Comparison of ENCODE assay signal across 11 cellular contexts in the genomic region with DNA sequence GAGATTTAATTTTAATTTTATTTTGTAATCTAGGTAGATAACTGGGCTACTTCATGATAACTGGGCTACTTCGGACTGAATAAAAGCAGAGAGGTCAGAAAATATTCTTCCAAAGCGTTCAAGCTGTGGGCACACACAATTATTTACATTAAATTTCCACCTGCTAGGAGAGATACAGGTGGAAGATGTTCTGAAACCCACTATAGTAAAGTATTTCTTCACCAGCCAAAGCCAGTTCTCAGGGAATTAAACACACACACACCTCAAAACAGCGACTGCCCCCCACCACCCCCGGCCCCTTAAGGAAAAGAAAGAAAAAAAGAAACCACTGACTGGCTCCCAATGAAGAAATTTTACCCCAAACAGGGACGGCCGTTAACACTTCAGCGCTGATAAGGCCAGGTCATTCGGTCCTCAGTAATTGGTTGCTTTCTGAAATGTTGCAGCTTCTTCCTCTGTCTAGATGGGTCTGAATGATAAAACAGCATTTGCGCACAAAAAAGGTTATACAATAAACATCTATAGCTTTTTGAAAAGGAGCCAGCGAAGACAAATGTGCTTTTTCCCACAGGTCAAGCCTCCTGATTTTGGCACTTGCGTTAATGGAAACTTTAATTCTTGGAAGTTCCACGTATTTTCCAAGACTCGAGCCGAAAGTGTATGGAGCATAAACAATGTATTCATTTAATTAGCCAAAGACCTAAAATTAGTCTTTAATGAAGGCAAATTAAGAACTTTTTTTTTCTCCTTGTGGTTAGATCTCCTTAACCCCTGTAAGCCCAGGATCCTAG. TPM values are rescaled to one million over a fixed set of nuclear protein-coding genes. Genes with fewer than 3 reads are reported as not detected.
A peak's percentile ranks its signal among the peaks of the same experiment; 100 is the strongest.
DNase-seq lines count a peak whose midpoint lies in the region; ATAC-seq, FAIRE-seq and TF ChIP-seq lines count a peak whose summit lies in the region.
"Had no signal": no experiment of that assay in that cellular context is flagged by ENCODE, and none has a peak within 500 bp of the region (broad histone marks: within the 10 kb centered on the region; RNA-seq: fewer than 3 reads in every experiment).

No MANE protein-coding gene starts in this region.

- H3K4me1 ChIP-seq in A549 (no peaks in the 10 kb centered on the region), neural progenitor cell (no peaks in the 10 kb centered on the region)

- TF ChIP-seq POLR2A in A549 (IDR thresholded peaks at IDR 0.05; ENCODE audit: low read length) = no peak

- H3K27ac ChIP-seq in A549 (peak overlapping the region in 1 of 2 experiments; percentile 75; a peak in 2 of 6 replicates), neural progenitor cell (no peak overlapping the region)

- H3K9ac ChIP-seq in neural progenitor cell = no peak overlapping the region

- H3K79me2 ChIP-seq in neural progenitor cell (ENCODE audit: low read depth) = no peaks in the 10 kb centered on the region

- H3K27me3 Mint-ChIP-seq in neural progenitor cell (ENCODE audit: insufficient read depth, low read depth) = peaks cover 2% of the 10 kb centered on the region

- H3K27me3 ChIP-seq in neural progenitor cell = peaks cover 73% of the 10 kb centered on the region

- peaks cover 4% of the 10 kb centered on the region for H4K20me1 ChIP-seq in neural progenitor cell (ENCODE audit: low read depth)

- peak overlapping the region; percentile 90 for H3K4me2 ChIP-seq in A549
- H3K4me2 ChIP-seq in neural progenitor cell = peak overlapping the region; percentile 90

- H3K9me3 ChIP-seq in A549 (no peaks in the 10 kb centered on the region), neural progenitor cell (ENCODE audit: low read depth) (no peaks in the 10 kb centered on the region)

- WGBS in A549 (ENCODE audit: missing lambda C conversion rate) = 75% methylated on average over 14 of the region's 14 CpGs

- no peaks in the 10 kb centered on the region for H3K36me3 ChIP-seq in neural progenitor cell

- ATAC-seq in A549 = no peak
- ATAC-seq in GM19351 (IDR thresholded peaks at IDR 0.05; ENCODE audit: unreplicated experiment) = no peak
- no peak for ATAC-seq in GM19328 (IDR thresholded peaks at IDR 0.05; ENCODE audit: unreplicated experiment)
- ATAC-seq: activated CD4-positive, alpha-beta T cell treated with anti-CD3 and anti-CD28 coated beads for 36 hours had no signal

- CTCF ChIA-PET in A549 (lab: Yijun Ruan, JAX) = interaction anchor here (0.9 kb wide), 1 partner anchor 560 kb away, joined by 5 read pairs; no protein-coding TSS in a partner anchor

- no peak for TF ChIP-seq EP300 in A549 (IDR thresholded peaks at IDR 0.05)

- peaks cover 13% of the 10 kb centered on the region for H3F3A ChIP-seq in neural progenitor cell (ENCODE audit: low read depth)

- in situ Hi-C loops in G401 (cut with HindIII; ENCODE audit: low sequenced_read_pairs) = no loop called here

- DNase-seq in A549 (ENCODE audit: low read depth in 1 of 2, low spot score in 1 of 2) = no peak
- DNase-seq in OCI-M1 (lab: John Stamatoyannopoulos, UW) = peak; percentile 76
- DNase-seq in fibroblast of pulmonary artery (ENCODE audit: low read depth) = no peak
- DNase-seq in neural progenitor cell (ENCODE audit: low spot score) = no peak
- no peak for DNase-seq in HPDE6-E6E7 (ENCODE audit: extremely low spot score)
- no peak for DNase-seq in G401 (ENCODE audit: low spot score)
- DNase-seq: effector memory CD4-positive, alpha-beta T cell had no signal

- H3K4me1 Mint-ChIP-seq in neural progenitor cell = peaks cover 21% of the 10 kb centered on the region

- peak overlapping the region; percentile 85 for H3K4me3 Mint-ChIP-seq in neural progenitor cell

- no peak overlapping the region for H2AFZ ChIP-seq in neural progenitor cell (replicated peaks)

- peak overlapping the region; percentile 61 for H3K27ac Mint-ChIP-seq in neural progenitor cell
- H3K27ac Mint-ChIP-seq: activated CD4-positive, alpha-beta T cell treated with anti-CD3 and anti-CD28 coated beads for 36 hours; stimulated activated naive CD8-positive, alpha-beta T cell treated with anti-CD3 and anti-CD28 coated beads, Interleukin-15, amount 100 ng/mL, for 72 hours had no signal

- no peaks in the 10 kb centered on the region for H3K36me3 Mint-ChIP-seq in neural progenitor cell

- no peak for TF ChIP-seq RAD21 in A549 (conservative IDR thresholded peaks at IDR 0.05 in 1 of 2, IDR thresholded peaks at IDR 0.05 in 1 of 2)

- POLR2A ChIA-PET in A549 (lab: Yijun Ruan, JAX) = no interaction called here

- TF ChIP-seq CTCF in A549 (IDR thresholded peaks at IDR 0.05) (no peak), fibroblast of pulmonary artery (IDR thresholded peaks at IDR 0.05; ENCODE audit: low read length, missing control alignments) (no peak), neural progenitor cell (IDR thresholded peaks at IDR 0.05) (no peak)

- no peak for FAIRE-seq in A549 (lab: Jason Lieb, UNC)

- H3K9me3 Mint-ChIP-seq in neural progenitor cell = no peaks in the 10 kb centered on the region
- H3K9me3 Mint-ChIP-seq: stimulated activated naive CD8-positive, alpha-beta T cell treated with anti-CD3 and anti-CD28 coated beads, Interleukin-15, amount 100 ng/mL, for 72 hours had no signal

- H3K4me3 ChIP-seq in A549 (peak overlapping the region; percentile 62), fibroblast of pulmonary artery (replicated peaks; ENCODE audit: low read depth, low read length) (peak overlapping the region; percentile 52), neural progenitor cell (peak overlapping the region; percentile 68)

TF ChIP-seq in A549, 52 proteins besides CTCF, POLR2A, EP300 and RAD21 (continues in another document):
- TF ChIP-seq ESRRA (IDR thresholded peaks at IDR 0.05; ENCODE audit: borderline replicate concordance, low read length) = no peak
- TF ChIP-seq, protein P1, sequence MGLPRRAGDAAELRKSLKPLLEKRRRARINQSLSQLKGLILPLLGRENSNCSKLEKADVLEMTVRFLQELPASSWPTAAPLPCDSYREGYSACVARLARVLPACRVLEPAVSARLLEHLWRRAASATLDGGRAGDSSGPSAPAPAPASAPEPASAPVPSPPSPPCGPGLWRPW (IDR thresholded peaks at IDR 0.05) = no peak
- TF ChIP-seq MAFK (IDR thresholded peaks at IDR 0.05; ENCODE audit: partially characterized antibody) = no peak
- no peak for TF ChIP-seq GATA3 (IDR thresholded peaks at IDR 0.05; ENCODE audit: borderline replicate concordance)
- TF ChIP-seq HOXB13 (CRISPR knock-in tag; IDR thresholded peaks at IDR 0.05; ENCODE audit: low read depth) = no peak
- TF ChIP-seq HOXB5 (CRISPR knock-in tag; IDR thresholded peaks at IDR 0.05) = no peak
- TF ChIP-seq ZNF302 (CRISPR knock-in tag; IDR thresholded peaks at IDR 0.05) = no peak
- TF ChIP-seq BHLHE40 (IDR thresholded peaks at IDR 0.05; ENCODE audit: low read depth, low read length) = no peak
- no peak for TF ChIP-seq RARB (CRISPR knock-in tag; IDR thresholded peaks at IDR 0.05)
- no peak for TF ChIP-seq RNF2 (IDR thresholded peaks at IDR 0.05; ENCODE audit: borderline replicate concordance, low read depth)
- TF ChIP-seq NPAS2 (CRISPR knock-in tag; IDR thresholded peaks at IDR 0.05; ENCODE audit: borderline replicate concordance) = no peak
- TF ChIP-seq HOXA7 (CRISPR knock-in tag; IDR thresholded peaks at IDR 0.05) = no peak
- TF ChIP-seq, protein P2, sequence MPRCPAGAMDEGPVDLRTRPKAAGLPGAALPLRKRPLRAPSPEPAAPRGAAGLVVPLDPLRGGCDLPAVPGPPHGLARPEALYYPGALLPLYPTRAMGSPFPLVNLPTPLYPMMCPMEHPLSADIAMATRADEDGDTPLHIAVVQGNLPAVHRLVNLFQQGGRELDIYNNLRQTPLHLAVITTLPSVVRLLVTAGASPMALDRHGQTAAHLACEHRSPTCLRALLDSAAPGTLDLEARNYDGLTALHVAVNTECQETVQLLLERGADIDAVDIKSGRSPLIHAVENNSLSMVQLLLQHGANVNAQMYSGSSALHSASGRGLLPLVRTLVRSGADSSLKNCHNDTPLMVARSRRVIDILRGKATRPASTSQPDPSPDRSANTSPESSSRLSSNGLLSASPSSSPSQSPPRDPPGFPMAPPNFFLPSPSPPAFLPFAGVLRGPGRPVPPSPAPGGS (IDR thresholded peaks at IDR 0.05) = no peak
- no peak for TF ChIP-seq HDAC2 (IDR thresholded peaks at IDR 0.05)
- TF ChIP-seq CHD2 (IDR thresholded peaks at IDR 0.05; ENCODE audit: low read length, partially characterized antibody) = no peak
- no peak for TF ChIP-seq TFCP2L1 (CRISPR knock-in tag; IDR thresholded peaks at IDR 0.05)
- TF ChIP-seq, protein P3, sequence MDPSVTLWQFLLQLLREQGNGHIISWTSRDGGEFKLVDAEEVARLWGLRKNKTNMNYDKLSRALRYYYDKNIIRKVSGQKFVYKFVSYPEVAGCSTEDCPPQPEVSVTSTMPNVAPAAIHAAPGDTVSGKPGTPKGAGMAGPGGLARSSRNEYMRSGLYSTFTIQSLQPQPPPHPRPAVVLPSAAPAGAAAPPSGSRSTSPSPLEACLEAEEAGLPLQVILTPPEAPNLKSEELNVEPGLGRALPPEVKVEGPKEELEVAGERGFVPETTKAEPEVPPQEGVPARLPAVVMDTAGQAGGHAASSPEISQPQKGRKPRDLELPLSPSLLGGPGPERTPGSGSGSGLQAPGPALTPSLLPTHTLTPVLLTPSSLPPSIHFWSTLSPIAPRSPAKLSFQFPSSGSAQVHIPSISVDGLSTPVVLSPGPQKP (IDR thresholded peaks at IDR 0.05; ENCODE audit: low read depth, low read length) = no peak
- TF ChIP-seq NR3C1 (IDR thresholded peaks at IDR 0.05) = no peak
- TF ChIP-seq EHMT2 (IDR thresholded peaks at IDR 0.05; ENCODE audit: low read depth) = no peak

RNA-seq across cellular contexts. Expression of a gene that starts 0.8 kb away (rescaled TPM):
- 0.67 and 0.73 TPM in 2 replicates for polyA plus RNA-seq in A549 (2011; rRNA removed)
- 0.38 and 0.39 TPM in 2 replicates for polyA plus RNA-seq in A549 (2012; cell fraction: cytosol; rRNA removed)
- polyA plus RNA-seq in A549 (2012; cell fraction: nucleus; rRNA removed) = 0.17 and 0.32 TPM in 2 replicates
- polyA plus RNA-seq in A549 (2017; fragmentation: RNase III; extraction: RNeasy Plus Mini Kit Qiagen cat#74134 plus additional on column Dnase treatment) = 0.60 to 0.79 TPM (median 0.68 TPM) in 3 replicates
- 0.39 and 0.54 TPM in 2 replicates for polyA minus RNA-seq in A549 (2011; rRNA and poly(A)+ RNA removed)
- 0.06 TPM in 1 of 2 replicates, not detected in the other for total RNA-seq in neural progenitor cell (ENCODE audit: low replicate concordance)
- total RNA-seq in G401 (2014; rRNA removed; shearing (Covaris generic)) = not detected in 2 replicates
- total RNA-seq: activated CD4-positive, alpha-beta T cell treated with anti-CD3 and anti-CD28 coated beads for 36 hours had no signal
